ENCODE assay signal across 8 cellular contexts in genomic region chrX:41085105-41085882, GRCh38. TPM values are rescaled to one million over a fixed set of nuclear protein-coding genes. Genes with fewer than 3 reads are reported as not detected.
DNase-seq lines count a peak whose midpoint lies in the region; ATAC-seq and TF ChIP-seq lines count a peak whose summit lies in the region.

USP9X (plus strand) TSS chrX:41085445; CDS start chrX:41123629, 38,184 bp downstream.

- peak in 9 of 56 donors; percentile 11 to 40 (median 23) for TF ChIP-seq CTCF in dorsolateral prefrontal cortex (IDR thresholded peaks at IDR 0.05 in 54 of 56, conservative IDR thresholded peaks at IDR 0.05 in 2 of 56; ENCODE audit: low read depth in 1 of 56, partially characterized antibody in 56 of 56)
- TF ChIP-seq CTCF in lower lobe of right lung (IDR thresholded peaks at IDR 0.05) = no peak

- peak within 1 kb of the TSS; percentile 97 to 100 (median 99) for H3K9ac ChIP-seq in BLaER1 treated with 17β-estradiol and CSF1 and Interleukin-3, amounts not matched to agents 10 nM and 100 nM

- intact Hi-C loops in dorsolateral prefrontal cortex (cut with DNase I) = loop anchor here (2.0 to 10.0 kb wide), 4 partner anchors 247 to 440 kb away; partner anchors contain the start of genes CXorf38 (in 1 of the 2), DDX3X (in 1 of the 2) and MED14 (in 1 of the 2)
- intact Hi-C loops in lower lobe of right lung (cut with DNase I) = no loop called here

- peak within 1 kb of the TSS; percentile 70 to 89 (median 85) for H3K4me2 ChIP-seq in BLaER1 treated with 17β-estradiol and CSF1 and Interleukin-3, amounts not matched to agents 10 nM and 100 nM

- H3K27me3 Mint-ChIP-seq in activated CD4-positive, alpha-beta memory T cell treated with anti-CD3 and anti-CD28 coated beads, Interleukin-2, amount 10 ng/mL, durations not matched to agents 7 days and 5 days = no peaks in the 10 kb centered on the region

- peaks cover 30% of the 10 kb centered on the region for H3K4me1 Mint-ChIP-seq in activated CD4-positive, alpha-beta memory T cell treated with anti-CD3 and anti-CD28 coated beads, Interleukin-2, amount 10 ng/mL, durations not matched to agents 7 days and 5 days

- H3K36me3 Mint-ChIP-seq in activated CD4-positive, alpha-beta memory T cell treated with anti-CD3 and anti-CD28 coated beads, Interleukin-2, amount 10 ng/mL, durations not matched to agents 7 days and 5 days (ENCODE audit: low read depth) = peaks cover 22% of the 10 kb centered on the region

- peaks cover 0 to 20% (median 0%) of the 10 kb centered on the region in 11 experiments; a peak in 4 of 22 replicates for H3K36me3 ChIP-seq in BLaER1 treated with 17β-estradiol and CSF1 and Interleukin-3, amounts not matched to agents 10 nM and 100 nM
- H3K36me3 ChIP-seq in lower lobe of right lung = no peaks in the 10 kb centered on the region

- no peaks in the 10 kb centered on the region for H3K9me3 ChIP-seq in BLaER1 treated with 17β-estradiol and CSF1 and Interleukin-3, amounts not matched to agents 10 nM and 100 nM (replicated peaks in 1 of 11)
- no peaks in the 10 kb centered on the region for H3K9me3 ChIP-seq in lower lobe of right lung

- H3K27ac Mint-ChIP-seq in activated CD4-positive, alpha-beta memory T cell treated with anti-CD3 and anti-CD28 coated beads, Interleukin-2, amount 10 ng/mL, durations not matched to agents 7 days and 5 days = peak within 1 kb of the TSS; percentile 97

- no peaks in the 10 kb centered on the region for H3K9me3 Mint-ChIP-seq in activated CD4-positive, alpha-beta memory T cell treated with anti-CD3 and anti-CD28 coated beads, Interleukin-2, amount 10 ng/mL, durations not matched to agents 7 days and 5 days

- POLR2A ChIA-PET in activated CD4-positive, alpha-beta memory T cell treated with anti-CD3 and anti-CD28 coated beads, Interleukin-2, amount 10 ng/mL, durations not matched to agents 7 days and 5 days (lab: Charles Lee) = interaction anchor here (0.7 to 3.4 kb wide), 24 partner anchors 12 to 1861 kb away, joined by 3 to 43 read pairs (median 6); partner anchors contain the start of genes ATP6AP2, CXorf38, DDX3X and MED14

- H3K27me3 ChIP-seq in BLaER1 treated with 17β-estradiol and CSF1 and Interleukin-3, amounts not matched to agents 10 nM and 100 nM = peaks cover 67 to 92% (median 83%) of the 10 kb centered on the region in 11 experiments
- peaks cover 0 to 8% (median 0%) of the 10 kb centered on the region in 45 donors for H3K27me3 ChIP-seq in dorsolateral prefrontal cortex
- H3K27me3 ChIP-seq in lower lobe of right lung (ENCODE audit: low read depth) = no peaks in the 10 kb centered on the region

- peak within 1 kb of the TSS; percentile 98 to 100 (median 100) for H3K27ac ChIP-seq in BLaER1 treated with 17β-estradiol and CSF1 and Interleukin-3, amounts not matched to agents 10 nM and 100 nM
- H3K27ac ChIP-seq in dorsolateral prefrontal cortex (peak within 1 kb of the TSS; percentile 92 to 99 (median 98)), lower lobe of right lung (peak within 1 kb of the TSS; percentile 99)

- peak within 1 kb of the TSS; percentile 74 to 95 (median 86) for H3K4me3 ChIP-seq in BLaER1 treated with 17β-estradiol and CSF1 and Interleukin-3, amounts not matched to agents 10 nM and 100 nM
- H3K4me3 ChIP-seq in dorsolateral prefrontal cortex (peak within 1 kb of the TSS; percentile 47 to 99 (median 93)), lower lobe of right lung (peak within 1 kb of the TSS; percentile 72)

- DNase-seq in NCI-H748 treated with DMSO at 0.1 percent for 48 hours (lab: John Stamatoyannopoulos, UW) (peak; percentile 54), dorsolateral prefrontal cortex (peak; percentile 78 to 94 (median 90)), lower lobe of right lung (peak; percentile 88)
- DNase-seq in activated CD4-positive, alpha-beta memory T cell treated with anti-CD3 and anti-CD28 coated beads, Interleukin-2, amount 10 ng/mL, durations not matched to agents 7 days and 5 days = peak; percentile 86
- peak; percentile 73 to 87 (median 75) for DNase-seq in stimulated activated CD4-positive, alpha-beta T cell treated with anti-CD3 and anti-CD28 coated beads, TNF-alpha, amount 100 ng/mL, for 1 hour (ENCODE audit: low read depth in 3 of 3, low spot score in 1 of 3)

- CTCF ChIA-PET in activated CD4-positive, alpha-beta memory T cell treated with anti-CD3 and anti-CD28 coated beads, Interleukin-2, amount 10 ng/mL, durations not matched to agents 7 days and 5 days (lab: Charles Lee) = interaction anchor here (0.7 to 4.8 kb wide), 8 partner anchors 30 to 433 kb away, joined by 3 to 23 read pairs (median 3); partner anchors contain the start of gene MED14

- H3K4me3 Mint-ChIP-seq in activated CD4-positive, alpha-beta memory T cell treated with anti-CD3 and anti-CD28 coated beads, Interleukin-2, amount 10 ng/mL, durations not matched to agents 7 days and 5 days = peak within 1 kb of the TSS; percentile 82

- H3K4me1 ChIP-seq in BLaER1 treated with 17β-estradiol and CSF1 and Interleukin-3, amounts not matched to agents 10 nM and 100 nM = peaks cover 14 to 46% (median 34%) of the 10 kb centered on the region in 10 experiments; a peak in 19 of 20 replicates
- H3K4me1 ChIP-seq in lower lobe of right lung = peaks cover 22% of the 10 kb centered on the region

- ATAC-seq in GM19324 (IDR thresholded peaks at IDR 0.05; ENCODE audit: low FRiP score, unreplicated experiment) = peak; percentile 70
- peak; percentile 52 for ATAC-seq in HG03460 (IDR thresholded peaks at IDR 0.05; ENCODE audit: unreplicated experiment)
- ATAC-seq in lower lobe of right lung = peak; percentile 93 to 95

- peaks cover 40 to 59% (median 47%) of the 10 kb centered on the region in 11 experiments for H4K20me1 ChIP-seq in BLaER1 treated with 17β-estradiol and CSF1 and Interleukin-3, amounts not matched to agents 10 nM and 100 nM

RNA-seq across cellular contexts. Expression of gene USP9X, which starts in this region (rescaled TPM):
- 10 to 100 TPM; 43.9 to 45.9 TPM for total RNA-seq in activated CD4-positive, alpha-beta memory T cell treated with anti-CD3 and anti-CD28 coated beads, Interleukin-2, amount 10 ng/mL, durations not matched to agents 7 days and 5 days
- total RNA-seq in dorsolateral prefrontal cortex (100 to 1,000 TPM in 38 of 120 experiments, 10 to 100 TPM in 82; 72.1 to 120 (median 95.5) TPM), lower lobe of right lung (75.6 TPM)

Comparison
In these comparisons a context has a peak if more than half of its experiments do, and no peak if none do; other contexts are left out.
1. Peak in every context shown above with its lines: DNase-seq, ATAC-seq, H3K4me3 ChIP-seq and H3K27ac ChIP-seq.